Comparison of ENCODE assay signal across 24 cellular contexts in the genomic region with DNA sequence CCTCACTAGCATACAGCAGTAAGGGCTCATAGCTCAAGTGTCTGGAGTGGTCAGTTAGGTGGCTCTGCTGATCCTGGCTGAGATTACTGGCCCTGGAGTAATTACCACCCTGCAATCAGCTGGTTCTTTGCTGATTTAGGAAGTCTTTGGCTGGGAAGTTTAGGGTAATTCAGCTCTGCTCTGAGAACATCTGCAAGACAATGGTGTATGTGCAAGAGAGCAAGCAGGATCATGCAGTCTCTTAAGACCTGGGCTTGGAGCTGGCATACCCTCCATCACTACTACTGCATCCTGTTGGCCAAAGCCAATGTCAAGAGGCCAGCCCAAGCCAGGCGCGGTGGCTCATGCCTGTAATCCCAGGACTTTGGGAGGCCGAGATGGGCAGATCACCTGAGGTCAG.
"Had no signal": no experiment of that assay in that cellular context is flagged by ENCODE, and none has a peak within 500 bp of the region (broad histone marks: within the 10 kb centered on the region; RNA-seq: fewer than 3 reads in every experiment).

No MANE protein-coding gene starts in this region.

- H3K9ac ChIP-seq: KMS-11 had no signal

- FAIRE-seq: HTR-8/SVneo, K562 had no signal

- DNase-seq: Kasumi-1, MM.1S, NCI-H1092 treated with DMSO at 0.1 percent for 48 hours, NCI-H1436, NCI-H187, NCI-H2029, NCI-H2081 treated with DMSO at 0.1 percent for 48 hours, NCI-H2171, NCI-H226, NCI-H446, NCI-H510A, NCI-H524 treated with DMSO at 0.1 percent for 48 hours, NCI-H69, NCI-H774, PC-3, SHP77, SJCRH30 had no signal

- H3K4me2 ChIP-seq: KMS-11 had no signal

- H3K4me3 ChIP-seq: K562, SJCRH30, SK-N-MC had no signal

- H3K4me1 ChIP-seq: SJCRH30 had no signal

- ATAC-seq: K562, Panc1, PC-3 had no signal

- H3K27ac ChIP-seq: HL-60, KMS-11, RWPE1, SJCRH30, SK-N-MC had no signal

- H3K27me3 ChIP-seq: SJCRH30 had no signal

- H3K9me3 ChIP-seq: SJCRH30 had no signal

- H3K36me3 ChIP-seq: SJCRH30 had no signal
